ENCODE assay signal across 8 cellular contexts in genomic region chr11:72751293-72752087, GRCh38. TPM values are rescaled to one million over a fixed set of nuclear protein-coding genes. Genes with fewer than 3 reads are reported as not detected.
DNase-seq lines count a peak whose midpoint lies in the region; ATAC-seq and TF ChIP-seq lines count a peak whose summit lies in the region.

No MANE protein-coding gene starts in this region.

- no peaks in the 10 kb centered on the region for H3K27me3 Mint-ChIP-seq in activated T-cell treated with anti-CD3 and anti-CD28 coated beads, Interleukin-2, amount 50 U/mL, for 24 hours

- H3K4me1 Mint-ChIP-seq in activated T-cell treated with anti-CD3 and anti-CD28 coated beads, Interleukin-2, amount 50 U/mL, for 24 hours (ENCODE audit: low read depth) = peaks cover 43% of the 10 kb centered on the region

- peaks cover 14 to 78% (median 63%) of the 10 kb centered on the region in 6 donors for H3K4me1 ChIP-seq in spleen

- no peaks in the 10 kb centered on the region for H3K9me3 ChIP-seq in spleen

- ATAC-seq in left cardiac atrium (peak; percentile 4 to 5), HG03139 (IDR thresholded peaks at IDR 0.05; ENCODE audit: unreplicated experiment) (no peak), GM21381 (IDR thresholded peaks at IDR 0.05; ENCODE audit: unreplicated experiment) (no peak)

- H3K9me3 Mint-ChIP-seq in activated T-cell treated with anti-CD3 and anti-CD28 coated beads, Interleukin-2, amount 50 U/mL, for 24 hours = no peaks in the 10 kb centered on the region

- H3K27ac ChIP-seq in VCaP (peak overlapping the region; percentile 78), spleen (peak overlapping the region; percentile 74 to 94 (median 82))

- peak overlapping the region; percentile 89 for H3K27ac Mint-ChIP-seq in activated T-cell treated with anti-CD3 and anti-CD28 coated beads, Interleukin-2, amount 50 U/mL, for 24 hours

- H3K27me3 ChIP-seq in spleen (replicated peaks in 1 of 7) = no peaks in the 10 kb centered on the region

- TF ChIP-seq CTCF in VCaP (conservative IDR thresholded peaks at IDR 0.05) (no peak), spleen (IDR thresholded peaks at IDR 0.05 in 8 of 11, conservative IDR thresholded peaks at IDR 0.05 in 3 of 11) (no peak)

- peak overlapping the region; percentile 70 to 98 (median 86) for H3K4me3 ChIP-seq in spleen

- peaks cover 13% of the 10 kb centered on the region for H3K36me3 Mint-ChIP-seq in activated T-cell treated with anti-CD3 and anti-CD28 coated beads, Interleukin-2, amount 50 U/mL, for 24 hours (ENCODE audit: low read depth)

- intact Hi-C loops in left cardiac atrium (cut with DNase I) (no loop called here), spleen (cut with DNase I; ENCODE audit: low total_unique reads) (no loop called here)

- TF ChIP-seq POLR2A in spleen (IDR thresholded peaks at IDR 0.05) = no peak

- no peak for DNase-seq in activated T-cell treated with anti-CD3 and anti-CD28 coated beads, Interleukin-2, amount 50 U/mL, for 24 hours
- DNase-seq in activated T-cell treated with anti-CD3 and anti-CD28 coated beads for 4 hours = no peak
- DNase-seq in left cardiac atrium = no peak
- DNase-seq in spleen = peak; percentile 69
- no peak for DNase-seq in SW 1271 (lab: John Stamatoyannopoulos, UW)

- H3K4me3 Mint-ChIP-seq in activated T-cell treated with anti-CD3 and anti-CD28 coated beads, Interleukin-2, amount 50 U/mL, for 24 hours = peak overlapping the region; percentile 87

- H3K36me3 ChIP-seq in spleen = peaks cover 0 to 33% (median 0%) of the 10 kb centered on the region in 6 donors

- WGBS in spleen, 5 donors = 31 to 38% (median 34%) methylated on average over 13 to 18 of the region's 18 CpGs

RNA-seq across cellular contexts. Expression of gene ARAP1, which starts 0.7 kb away (rescaled TPM):
- total RNA-seq in left cardiac atrium (10 to 100 TPM; 60.3 to 66.9 TPM), spleen (100 to 1,000 TPM; 248 to 365 (median 278) TPM)
- 100 to 1,000 TPM in 2 of 3 donors, 10 to 100 TPM in 1; 76.7 to 176 (median 127) TPM for polyA plus RNA-seq in spleen

RNA-seq across cellular contexts. Expression of gene STARD10, which starts 42.4 kb away (rescaled TPM):
- 10 to 100 TPM; 87.4 to 93.9 TPM for total RNA-seq in left cardiac atrium
- 10 to 100 TPM; 19.7 to 35.1 (median 27.9) TPM for total RNA-seq in spleen
- 10 to 100 TPM; 23.7 to 46.7 (median 31.9) TPM for polyA plus RNA-seq in spleen

Comparison
In these comparisons a context has a peak if more than half of its experiments do, and no peak if none do; other contexts are left out.
1. ATAC-seq: peak in left cardiac atrium (2 of 2); none in HG03139 (single experiment) and GM21381 (single experiment).